In the genomic region with DNA sequence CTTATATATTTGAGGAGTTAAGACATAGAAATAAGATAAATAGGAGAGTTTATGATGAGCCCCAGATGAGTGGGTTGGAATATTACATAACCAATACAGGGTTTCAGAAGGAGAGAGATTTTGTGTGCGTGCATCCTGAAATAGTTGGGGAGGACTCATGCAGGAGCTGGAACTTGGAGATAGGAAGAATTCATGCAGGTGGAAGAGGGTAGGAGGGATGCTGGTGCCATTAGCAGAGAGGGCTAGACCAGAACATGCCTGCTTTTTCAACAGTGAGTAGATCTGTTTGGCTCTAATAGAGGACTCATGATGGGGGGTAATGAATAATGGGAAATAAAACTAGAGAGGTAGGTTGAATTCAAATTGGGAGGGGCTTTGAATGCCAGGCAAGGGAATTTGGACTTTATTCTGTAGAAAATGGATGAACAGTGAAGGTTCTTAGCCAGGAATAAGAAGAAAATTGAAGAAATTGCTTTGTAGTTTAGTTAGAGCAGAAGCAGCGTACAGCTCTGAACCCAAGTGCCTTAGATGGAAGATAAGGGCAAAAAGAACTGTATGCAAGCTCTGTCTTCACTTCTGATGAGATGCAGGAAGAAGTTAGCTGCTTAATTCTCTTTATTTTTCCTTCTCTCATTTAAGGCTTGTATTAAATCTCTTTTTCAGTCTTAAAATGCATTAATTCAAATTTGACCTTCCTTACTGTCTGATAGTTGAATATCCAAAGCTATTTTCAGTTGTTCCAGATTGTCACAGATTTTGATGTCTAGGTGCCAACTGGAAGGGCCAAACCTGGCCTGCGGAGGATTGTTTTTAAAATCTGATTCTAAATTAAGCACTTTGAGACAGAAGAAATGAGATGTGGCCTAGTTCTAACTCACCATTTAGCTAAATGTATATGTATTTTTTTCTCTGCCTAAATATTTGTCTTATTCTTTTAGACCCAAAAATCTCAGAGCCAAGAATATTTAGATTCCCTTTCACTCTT, we compare ENCODE assay signal across 21 cellular contexts.
DNase-seq lines count a peak whose midpoint lies in the region; ATAC-seq and TF ChIP-seq lines count a peak whose summit lies in the region.
"Had no signal": no experiment of that assay in that cellular context is flagged by ENCODE, and none has a peak within 500 bp of the region (broad histone marks: within the 10 kb centered on the region; RNA-seq: fewer than 3 reads in every experiment).

No MANE protein-coding gene starts in this region.

- H3K27me3 Mint-ChIP-seq in immature natural killer cell (ENCODE audit: low read depth in 3 of 3): peaks cover 0 to 2% (median 2%) of the 10 kb centered on the region in 3 donors
- H3K27me3 Mint-ChIP-seq: B cell had no signal

- H3K9me3 ChIP-seq in right atrium auricular region (peaks cover 0 to 3% of the 10 kb centered on the region in 2 donors), gastrocnemius medialis (no peaks in the 10 kb centered on the region), A673 (ENCODE audit: low read depth, low read length, poor library complexity, severe bottlenecking) (no peaks in the 10 kb centered on the region), upper lobe of left lung (no peaks in the 10 kb centered on the region)
- H3K9me3 ChIP-seq: HAP-1 had no signal

- H3K27ac ChIP-seq in right atrium auricular region: peak overlapping the region in 1 of 2 donors; percentile 47
- H3K27ac ChIP-seq in gastrocnemius medialis: peak overlapping the region; percentile 59 to 84 (median 64)
- H3K27ac ChIP-seq in A673 (ENCODE audit: low read depth, low read length, poor library complexity, severe bottlenecking): no peak overlapping the region
- H3K27ac ChIP-seq in upper lobe of left lung: no peak overlapping the region
- H3K27ac ChIP-seq: HL-60 had no signal

- H3K4me1 Mint-ChIP-seq in immature natural killer cell: peaks cover 74 to 85% of the 10 kb centered on the region in 2 donors

- peak; percentile 22 for ATAC-seq in left ventricle myocardium superior
- peak in 1 of 2 donors; percentile 62 for ATAC-seq in gastrocnemius medialis
- ATAC-seq in upper lobe of left lung (ENCODE audit: low FRiP score in 2 of 2): no peak
- ATAC-seq: GM23338 had no signal

- CTCF ChIA-PET in A673 (lab: Charles Lee): no interaction called here

- no peak for TF ChIP-seq EP300 in upper lobe of left lung (IDR thresholded peaks at IDR 0.05)

- H3K4me1 ChIP-seq in right atrium auricular region: no peaks in the 10 kb centered on the region
- peaks cover 34 to 54% of the 10 kb centered on the region in 2 donors for H3K4me1 ChIP-seq in gastrocnemius medialis
- no peaks in the 10 kb centered on the region for H3K4me1 ChIP-seq in A673 (ENCODE audit: insufficient read depth, low read length, poor library complexity, severe bottlenecking)
- H3K4me1 ChIP-seq in upper lobe of left lung: peaks cover 0 to 3% (median 0%) of the 10 kb centered on the region in 4 donors

- BruUV-seq in A673 (replicated peaks; lab: Mats Ljungman, UMichigan): no TSS peak

- H3K27me3 ChIP-seq in right atrium auricular region (no peaks in the 10 kb centered on the region), gastrocnemius medialis (no peaks in the 10 kb centered on the region), A673 (replicated peaks; ENCODE audit: insufficient read depth, low read depth, low read length, poor library complexity) (no peaks in the 10 kb centered on the region), upper lobe of left lung (no peaks in the 10 kb centered on the region)

- WGBS in upper lobe of left lung, 2 donors: 85 to 92% methylated on average over 3 of the region's 3 CpGs

- H3K9me3 Mint-ChIP-seq in immature natural killer cell: no peaks in the 10 kb centered on the region
- H3K9me3 Mint-ChIP-seq: GM23338 had no signal

- peaks cover 0 to 9% (median 0%) of the 10 kb centered on the region in 3 donors for H3K36me3 Mint-ChIP-seq in immature natural killer cell
- H3K36me3 Mint-ChIP-seq: CD14-positive monocyte had no signal

- H3K4me3 ChIP-seq in right atrium auricular region: no peak overlapping the region
- H3K4me3 ChIP-seq in gastrocnemius medialis: peak overlapping the region in 1 of 4 donors; percentile 13
- H3K4me3 ChIP-seq in A673 (ENCODE audit: low read depth, low read length, poor library complexity, severe bottlenecking): no peak overlapping the region
- H3K4me3 ChIP-seq in upper lobe of left lung: no peak overlapping the region
- H3K4me3 ChIP-seq: GM23338, HAP-1 had no signal

- in situ Hi-C loops in gastrocnemius medialis (cut with MboI; ENCODE audit: low sequenced_read_pairs in 4 of 4): no loop called here

- H3K36me3 ChIP-seq in right atrium auricular region: no peaks in the 10 kb centered on the region
- H3K36me3 ChIP-seq in gastrocnemius medialis: no peaks in the 10 kb centered on the region
- H3K36me3 ChIP-seq in A673 (ENCODE audit: insufficient read depth, low read length, poor library complexity, severe bottlenecking): no peaks in the 10 kb centered on the region
- H3K36me3 ChIP-seq in upper lobe of left lung: no peaks in the 10 kb centered on the region
- H3K36me3 ChIP-seq: HAP-1 had no signal

- POLR2A ChIA-PET in A673 (lab: Charles Lee; ENCODE audit: low non-redundant PET): no interaction called here

- intact Hi-C loops in left ventricle myocardium superior (cut with micrococcal nuclease): no loop called here
- intact Hi-C loops in gastrocnemius medialis (cut with DNase I; ENCODE audit: low total_unique reads): no loop called here
- intact Hi-C loops in A673 (cut with micrococcal nuclease; ENCODE audit: unreplicated experiment): no loop called here

- TF ChIP-seq POLR2A in gastrocnemius medialis (IDR thresholded peaks at IDR 0.05) (no peak), upper lobe of left lung (IDR thresholded peaks at IDR 0.05) (no peak)

- TF ChIP-seq CTCF in right atrium auricular region (IDR thresholded peaks at IDR 0.05) (no peak), gastrocnemius medialis (IDR thresholded peaks at IDR 0.05 in 4 of 5, conservative IDR thresholded peaks at IDR 0.05 in 1 of 5) (no peak), A673 (conservative IDR thresholded peaks at IDR 0.05; ENCODE audit: low read depth, low read length) (no peak), upper lobe of left lung (IDR thresholded peaks at IDR 0.05) (no peak)

- no peak for DNase-seq in left ventricle myocardium superior
- DNase-seq in right atrium auricular region (ENCODE audit: low spot score): no peak
- no peak for DNase-seq in immature natural killer cell
- DNase-seq in gastrocnemius medialis: no peak
- no peak for DNase-seq in A673 (ENCODE audit: low spot score)
- DNase-seq in stimulated activated CD8-positive, alpha-beta memory T cell treated with anti-CD3 and anti-CD28 coated beads, Interleukin-4, amount 100 ng/mL, for 48 hours: no peak
- no peak for DNase-seq in upper lobe of left lung
- DNase-seq: GDM1, KBM-7, MM.1S, NCI-H1048, NCI-H1417 treated with DMSO at 0.1 percent for 48 hours, NCI-H187, NCI-H446 treated with DMSO at 0.1 percent for 48 hours, NCI-H526 treated with DMSO at 0.1 percent for 48 hours, OCI-M1 had no signal

- H3K4me3 Mint-ChIP-seq in immature natural killer cell: peak overlapping the region in 2 of 5 donors; percentile 0 to 3
- H3K4me3 Mint-ChIP-seq: B cell, CD14-positive monocyte, GM23338 had no signal

- peak overlapping the region in 4 of 6 donors; percentile 37 to 96 (median 60) for H3K27ac Mint-ChIP-seq in immature natural killer cell
- H3K27ac Mint-ChIP-seq: B cell, CD14-positive monocyte, GM23338 had no signal

Comparison
In these comparisons a context has a peak if more than half of its experiments do, and no peak if none do; other contexts are left out.
1. H3K27ac ChIP-seq: peak in gastrocnemius medialis (4 of 4); none in A673 (single experiment) and upper lobe of left lung (0 of 4).